12 cellular contexts compared by ENCODE assay signal in the genomic region with DNA sequence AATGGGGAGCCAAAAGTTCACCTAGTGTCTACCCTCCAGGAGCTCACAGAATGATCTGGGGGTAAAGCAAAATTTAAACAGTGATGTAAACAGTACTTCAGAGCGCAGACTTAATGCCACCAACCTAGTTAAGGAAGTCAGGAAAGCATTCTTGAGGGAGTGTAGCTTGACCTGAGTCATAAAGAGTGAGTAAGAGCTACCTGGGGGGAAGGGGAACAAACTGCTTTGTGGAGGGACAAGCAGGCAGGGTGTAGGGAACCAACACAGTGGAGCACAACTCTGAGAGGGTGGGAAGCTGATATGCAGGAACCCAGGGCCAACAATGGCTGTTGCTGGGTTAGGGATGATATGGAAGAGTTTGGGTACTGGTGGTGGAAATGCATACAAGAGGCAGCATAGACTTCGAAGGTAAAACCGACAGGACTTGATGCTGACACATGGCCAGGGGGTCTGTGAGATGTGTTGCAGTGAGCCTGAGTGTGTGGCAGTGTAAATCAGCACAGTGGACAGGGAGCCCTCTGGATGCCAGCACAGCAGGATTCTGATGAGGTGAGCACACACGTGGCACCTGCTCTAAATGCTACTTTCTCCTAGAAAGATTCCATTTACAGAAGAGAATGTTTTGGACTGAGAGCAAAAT. TPM values are rescaled to one million over a fixed set of nuclear protein-coding genes. Genes with fewer than 3 reads are reported as not detected.
DNase-seq lines count a peak whose midpoint lies in the region; ATAC-seq, FAIRE-seq and TF ChIP-seq lines count a peak whose summit lies in the region.
"Had no signal": no experiment of that assay in that cellular context is flagged by ENCODE, and none has a peak within 500 bp of the region (broad histone marks: within the 10 kb centered on the region; RNA-seq: fewer than 3 reads in every experiment).

No MANE protein-coding gene starts in this region.

- no peaks in the 10 kb centered on the region for H3K9me1 ChIP-seq in endothelial cell of umbilical vein (replicated peaks; ENCODE audit: control insufficient read depth, extremely low read depth, insufficient read depth, low read length)

- no peaks in the 10 kb centered on the region; the same call in 1 of the 2 replicates for H3K36me3 ChIP-seq in Panc1 (ENCODE audit: control insufficient read depth, insufficient read depth, low read length)
- H3K36me3 ChIP-seq in endothelial cell of umbilical vein (ENCODE audit: control insufficient read depth in 2 of 2, extremely low read depth in 1 of 2, insufficient read depth in 2 of 2, low read length in 2 of 2), result no peaks in the 10 kb centered on the region
- no peaks in the 10 kb centered on the region for H3K36me3 ChIP-seq in heart right ventricle
- H3K36me3 ChIP-seq: stomach had no signal

- H3K27me3 ChIP-seq in Panc1 (ENCODE audit: control insufficient read depth, insufficient read depth, low read length), result no peaks in the 10 kb centered on the region
- H3K27me3 ChIP-seq in endothelial cell of umbilical vein (ENCODE audit: control insufficient read depth in 2 of 2, insufficient read depth in 2 of 2, low read length in 2 of 2), result no peaks in the 10 kb centered on the region
- no peaks in the 10 kb centered on the region for H3K27me3 ChIP-seq in heart right ventricle
- H3K27me3 ChIP-seq: stomach had no signal

- no peak overlapping the region for H3K9ac ChIP-seq in endothelial cell of umbilical vein (replicated peaks; ENCODE audit: extremely low read depth, insufficient read depth, low read length)

- BruUV-seq in Panc1 (replicated peaks; lab: Mats Ljungman, UMichigan) (no TSS peak), endothelial cell of umbilical vein (replicated peaks; lab: Mats Ljungman, UMichigan) (no TSS peak)

- no peak overlapping the region for H3K4me2 ChIP-seq in endothelial cell of umbilical vein (ENCODE audit: insufficient read depth, low read length)

- H3K27ac Mint-ChIP-seq in activated CD8-positive, alpha-beta T cell treated with anti-CD3 and anti-CD28 coated beads, Interleukin-2, amount 10 ng/mL, durations not matched to agents 7 days and 5 days, result peak overlapping the region; percentile 31
- H3K27ac Mint-ChIP-seq in activated CD8-positive, alpha-beta T cell treated with anti-CD3 and anti-CD28 coated beads for 36 hours, result no peak overlapping the region
- H3K27ac Mint-ChIP-seq in activated CD4-positive, alpha-beta T cell treated with anti-CD3 and anti-CD28 coated beads, Interleukin-2, amount 10 ng/mL, durations not matched to agents 7 days and 5 days, result no peak overlapping the region

- no peaks in the 10 kb centered on the region for H3K9me3 ChIP-seq in Panc1 (ENCODE audit: control insufficient read depth, insufficient read depth, low read depth, low read length)
- no peaks in the 10 kb centered on the region for H3K9me3 ChIP-seq in endothelial cell of umbilical vein (replicated peaks; ENCODE audit: control insufficient read depth, insufficient read depth, low read length)
- no peaks in the 10 kb centered on the region for H3K9me3 ChIP-seq in heart right ventricle
- H3K9me3 ChIP-seq: stomach had no signal

- dilution Hi-C loops in endothelial cell of umbilical vein (cut with MboI; ENCODE audit: extremely low pct_ligation_motif_present, low sequenced_read_pairs), result no loop called here

- no peak overlapping the region for H2AFZ ChIP-seq in endothelial cell of umbilical vein (ENCODE audit: low read depth, low read length)

- peaks cover 14% of the 10 kb centered on the region for H3K79me2 ChIP-seq in endothelial cell of umbilical vein (ENCODE audit: control insufficient read depth, insufficient read depth, low read length)

- POLR2A ChIA-PET in activated CD8-positive, alpha-beta T cell treated with anti-CD3 and anti-CD28 coated beads, Interleukin-2, amount 10 ng/mL, durations not matched to agents 7 days and 5 days (lab: Charles Lee), result no interaction called here
- POLR2A ChIA-PET in activated CD8-positive, alpha-beta T cell treated with anti-CD3 and anti-CD28 coated beads for 36 hours (lab: Charles Lee), result interaction anchor here (1.1 kb wide), 1 partner anchor 8 kb away, joined by 3 read pairs; no protein-coding TSS in a partner anchor
- POLR2A ChIA-PET in Panc1 (lab: Charles Lee), result interaction anchor here (0.6 kb wide), 2 partner anchors 114 to 264 kb away, joined by 3 to 6 read pairs; no protein-coding TSS in a partner anchor
- POLR2A ChIA-PET in endothelial cell of umbilical vein (lab: Charles Lee), result no interaction called here
- POLR2A ChIA-PET in activated CD4-positive, alpha-beta T cell treated with anti-CD3 and anti-CD28 coated beads, Interleukin-2, amount 10 ng/mL, durations not matched to agents 7 days and 5 days (lab: Charles Lee), result no interaction called here

- H3K4me3 ChIP-seq in Panc1 (ENCODE audit: low read depth in 2 of 2, low read length in 2 of 2), result no peak overlapping the region
- H3K4me3 ChIP-seq in endothelial cell of umbilical vein (replicated peaks in 1 of 3; ENCODE audit: insufficient read depth in 1 of 3, low read depth in 1 of 3, low read length in 3 of 3), result no peak overlapping the region
- no peak overlapping the region for H3K4me3 ChIP-seq in heart right ventricle
- H3K4me3 ChIP-seq: stomach had no signal

- H3K36me3 Mint-ChIP-seq in activated CD8-positive, alpha-beta T cell treated with anti-CD3 and anti-CD28 coated beads, Interleukin-2, amount 10 ng/mL, durations not matched to agents 7 days and 5 days (ENCODE audit: low read depth), result peaks cover 12% of the 10 kb centered on the region
- H3K36me3 Mint-ChIP-seq in activated CD8-positive, alpha-beta T cell treated with anti-CD3 and anti-CD28 coated beads for 36 hours (ENCODE audit: low read depth), result peaks cover 3% of the 10 kb centered on the region
- peaks cover 10% of the 10 kb centered on the region for H3K36me3 Mint-ChIP-seq in activated CD4-positive, alpha-beta T cell treated with anti-CD3 and anti-CD28 coated beads, Interleukin-2, amount 10 ng/mL, durations not matched to agents 7 days and 5 days (ENCODE audit: low read depth)

- in situ Hi-C loops in Panc1 (cut with HindIII; ENCODE audit: low pct_unique_long_range_greater_than_20kb, low sequenced_read_pairs), result no loop called here

- WGBS in heart right ventricle, 2 donors, result 86 to 93% methylated on average over 4 of the region's 4 CpGs

- no peaks in the 10 kb centered on the region for H3K27me3 Mint-ChIP-seq in activated CD8-positive, alpha-beta T cell treated with anti-CD3 and anti-CD28 coated beads, Interleukin-2, amount 10 ng/mL, durations not matched to agents 7 days and 5 days (ENCODE audit: low read depth)
- H3K27me3 Mint-ChIP-seq in activated CD8-positive, alpha-beta T cell treated with anti-CD3 and anti-CD28 coated beads for 36 hours, result no peaks in the 10 kb centered on the region
- H3K27me3 Mint-ChIP-seq in activated CD4-positive, alpha-beta T cell treated with anti-CD3 and anti-CD28 coated beads, Interleukin-2, amount 10 ng/mL, durations not matched to agents 7 days and 5 days, result no peaks in the 10 kb centered on the region

- H3K4me1 ChIP-seq in Panc1 (ENCODE audit: control insufficient read depth, insufficient read depth, low read length) (peaks cover 6% of the 10 kb centered on the region), endothelial cell of umbilical vein (ENCODE audit: control insufficient read depth, extremely low read depth, insufficient read depth, low read length) (peaks cover 3% of the 10 kb centered on the region), heart right ventricle (peaks cover 0 to 28% (median 9%) of the 10 kb centered on the region in 9 donors)

- no peak for ATAC-seq in activated CD8-positive, alpha-beta T cell treated with anti-CD3 and anti-CD28 coated beads, Interleukin-2, amount 10 ng/mL, durations not matched to agents 7 days and 5 days
- ATAC-seq in activated CD8-positive, alpha-beta T cell treated with anti-CD3 and anti-CD28 coated beads for 36 hours, result no peak
- ATAC-seq in Panc1 (peak; percentile 80), heart right ventricle (no peak)

- DNase-seq in activated CD8-positive, alpha-beta T cell treated with anti-CD3 and anti-CD28 coated beads, Interleukin-2, amount 10 ng/mL, durations not matched to agents 7 days and 5 days, result no peak
- DNase-seq in activated CD8-positive, alpha-beta T cell treated with anti-CD3 and anti-CD28 coated beads for 36 hours, result no peak
- DNase-seq in Panc1 (ENCODE audit: low read depth, low spot score) (no peak), endothelial cell of umbilical vein (ENCODE audit: low read depth, low spot score) (no peak), renal cortical epithelial cell (ENCODE audit: low read depth) (peak; percentile 87), DMS53 treated with DMSO at 0.1 percent for 48 hours (lab: John Stamatoyannopoulos, UW; ENCODE audit: unreplicated experiment) (no peak), heart right ventricle (no peak)
- no peak for DNase-seq in activated CD4-positive, alpha-beta T cell treated with anti-CD3 and anti-CD28 coated beads, Interleukin-2, amount 10 ng/mL, durations not matched to agents 7 days and 5 days
- DNase-seq: left cardiac atrium; stimulated activated CD4-positive, alpha-beta T cell treated with anti-CD3 and anti-CD28 coated beads, Interleukin-2, amount 100 ng/mL, for 48 hours; stomach had no signal

- H3K9me3 Mint-ChIP-seq in activated CD8-positive, alpha-beta T cell treated with anti-CD3 and anti-CD28 coated beads, Interleukin-2, amount 10 ng/mL, durations not matched to agents 7 days and 5 days (ENCODE audit: insufficient read depth), result no peaks in the 10 kb centered on the region
- H3K9me3 Mint-ChIP-seq in activated CD8-positive, alpha-beta T cell treated with anti-CD3 and anti-CD28 coated beads for 36 hours, result no peaks in the 10 kb centered on the region
- no peaks in the 10 kb centered on the region for H3K9me3 Mint-ChIP-seq in activated CD4-positive, alpha-beta T cell treated with anti-CD3 and anti-CD28 coated beads, Interleukin-2, amount 10 ng/mL, durations not matched to agents 7 days and 5 days

- intact Hi-C loops in activated CD8-positive, alpha-beta T cell treated with anti-CD3 and anti-CD28 coated beads for 36 hours (cut with micrococcal nuclease), result no loop called here
- intact Hi-C loops in Panc1 (cut with micrococcal nuclease; ENCODE audit: unreplicated experiment) (no loop called here), endothelial cell of umbilical vein (cut with micrococcal nuclease) (no loop called here), heart right ventricle (cut with DNase I) (loop anchor here in 1 of 10 donors (10.0 kb wide), 1 partner anchor 126 kb away; no protein-coding TSS in a partner anchor)

- peaks cover 11% of the 10 kb centered on the region for H3K4me1 Mint-ChIP-seq in activated CD8-positive, alpha-beta T cell treated with anti-CD3 and anti-CD28 coated beads, Interleukin-2, amount 10 ng/mL, durations not matched to agents 7 days and 5 days (ENCODE audit: low read depth)
- peaks cover 73% of the 10 kb centered on the region for H3K4me1 Mint-ChIP-seq in activated CD8-positive, alpha-beta T cell treated with anti-CD3 and anti-CD28 coated beads for 36 hours (ENCODE audit: low read depth)
- H3K4me1 Mint-ChIP-seq in activated CD4-positive, alpha-beta T cell treated with anti-CD3 and anti-CD28 coated beads, Interleukin-2, amount 10 ng/mL, durations not matched to agents 7 days and 5 days, result peaks cover 41% of the 10 kb centered on the region

- H3K27ac ChIP-seq in Panc1 (ENCODE audit: low read length), result no peak overlapping the region
- H3K27ac ChIP-seq in endothelial cell of umbilical vein (ENCODE audit: insufficient read depth, low read depth, low read length), result no peak overlapping the region
- no peak overlapping the region for H3K27ac ChIP-seq in heart right ventricle

- FAIRE-seq in endothelial cell of umbilical vein (lab: Jason Lieb, UNC), result no peak
- FAIRE-seq: G401.6 had no signal

- H4K20me1 ChIP-seq in endothelial cell of umbilical vein (replicated peaks; ENCODE audit: control insufficient read depth, extremely low read depth, insufficient read depth, low read length), result peaks cover 6% of the 10 kb centered on the region

- CTCF ChIA-PET in activated CD8-positive, alpha-beta T cell treated with anti-CD3 and anti-CD28 coated beads, Interleukin-2, amount 10 ng/mL, durations not matched to agents 7 days and 5 days (lab: Charles Lee), result interaction anchor here (1.0 to 3.0 kb wide), 3 partner anchors 13 to 19 kb away, joined by 3 to 12 read pairs (median 4); no protein-coding TSS in a partner anchor
- CTCF ChIA-PET in activated CD8-positive, alpha-beta T cell treated with anti-CD3 and anti-CD28 coated beads for 36 hours (lab: Charles Lee), result interaction anchor here (1.3 to 1.5 kb wide), 2 partner anchors 13 to 21 kb away, joined by 3 to 4 read pairs; no protein-coding TSS in a partner anchor
- CTCF ChIA-PET in Panc1 (lab: Charles Lee) (no interaction called here), endothelial cell of umbilical vein (lab: Charles Lee) (interaction anchor here (1.2 kb wide), 1 partner anchor 19 kb away, joined by 5 read pairs; no protein-coding TSS in a partner anchor)
- CTCF ChIA-PET in activated CD4-positive, alpha-beta T cell treated with anti-CD3 and anti-CD28 coated beads, Interleukin-2, amount 10 ng/mL, durations not matched to agents 7 days and 5 days (lab: Charles Lee), result no interaction called here

- no peak overlapping the region for H3K4me3 Mint-ChIP-seq in activated CD8-positive, alpha-beta T cell treated with anti-CD3 and anti-CD28 coated beads, Interleukin-2, amount 10 ng/mL, durations not matched to agents 7 days and 5 days
- H3K4me3 Mint-ChIP-seq in activated CD8-positive, alpha-beta T cell treated with anti-CD3 and anti-CD28 coated beads for 36 hours, result no peak overlapping the region
- H3K4me3 Mint-ChIP-seq in activated CD4-positive, alpha-beta T cell treated with anti-CD3 and anti-CD28 coated beads, Interleukin-2, amount 10 ng/mL, durations not matched to agents 7 days and 5 days, result no peak overlapping the region

- TF ChIP-seq POLR2A in endothelial cell of umbilical vein (IDR thresholded peaks at IDR 0.05; ENCODE audit: low read depth, low read length), result no peak

- TF ChIP-seq CTCF in activated CD8-positive, alpha-beta T cell treated with anti-CD3 and anti-CD28 coated beads for 36 hours (IDR thresholded peaks at IDR 0.05), result no peak
- no peak for TF ChIP-seq CTCF in Panc1 (IDR thresholded peaks at IDR 0.05)
- no peak for TF ChIP-seq CTCF in endothelial cell of umbilical vein (IDR thresholded peaks at IDR 0.05; ENCODE audit: extremely low read depth in 1 of 2, insufficient read depth in 1 of 2, low read depth in 1 of 2, low read length in 2 of 2)
- TF ChIP-seq CTCF in heart right ventricle (IDR thresholded peaks at IDR 0.05), result no peak

RNA-seq across cellular contexts. Expression of gene CYP2D6, which starts 58.3 kb away (rescaled TPM):
- 1 to 10 TPM; 2.9 to 3.6 TPM for total RNA-seq in activated CD8-positive, alpha-beta T cell treated with anti-CD3 and anti-CD28 coated beads, Interleukin-2, amount 10 ng/mL, durations not matched to agents 7 days and 5 days
- 1 to 10 TPM; 1.5 to 2.0 TPM for total RNA-seq in activated CD8-positive, alpha-beta T cell treated with anti-CD3 and anti-CD28 coated beads for 36 hours
- total RNA-seq in Panc1 (2021; ENCODE audit: unreplicated experiment), result 2.7 TPM
- 2.8 TPM for polyA plus RNA-seq in Panc1 (2012; ENCODE audit: insufficient read length)
- total RNA-seq in endothelial cell of umbilical vein, result 0.91 and 0.97 TPM in 2 replicates
- 0.25 TPM in 2 replicates for polyA plus RNA-seq in endothelial cell of umbilical vein
- polyA plus RNA-seq in endothelial cell of umbilical vein (2011; cell fraction: cytosol; rRNA removed), result 0.06 TPM in 1 of 2 replicates, not detected in the other
- 3.4 and 4.2 TPM in 2 replicates for polyA plus RNA-seq in endothelial cell of umbilical vein (2011; cell fraction: nucleus; rRNA removed)
- 0.34 and 0.40 TPM in 2 replicates for polyA plus RNA-seq in endothelial cell of umbilical vein (2012)
- 0.13 and 0.68 TPM in 2 replicates for polyA minus RNA-seq in endothelial cell of umbilical vein
- not detected for polyA minus RNA-seq in endothelial cell of umbilical vein (2011; cell fraction: cytosol; rRNA and poly(A)+ RNA removed)
- polyA minus RNA-seq in endothelial cell of umbilical vein (2011; cell fraction: nucleus; rRNA and poly(A)+ RNA removed), result 0.67 and 0.87 TPM in 2 replicates
- total RNA-seq in renal cortical epithelial cell, result 0.17 and 0.89 TPM in 2 replicates
- 1 to 10 TPM; 5.0 to 6.6 TPM for total RNA-seq in activated CD4-positive, alpha-beta T cell treated with anti-CD3 and anti-CD28 coated beads, Interleukin-2, amount 10 ng/mL, durations not matched to agents 7 days and 5 days
- under 1 TPM in 2 of 10 donors, not detected in 8; 0.12 to 0.17 TPM for total RNA-seq in heart right ventricle
- polyA plus RNA-seq in heart right ventricle, result under 1 TPM; 0.32 to 0.95 TPM

Comparison
In these comparisons a context has a peak if more than half of its experiments do, and no peak if none do; other contexts are left out.
1. POLR2A ChIA-PET loops: an anchor here in activated CD8-positive, alpha-beta T cell treated with anti-CD3 and anti-CD28 coated beads for 36 hours (1.1 kb wide) and Panc1 (0.6 kb wide); none called in activated CD8-positive, alpha-beta T cell treated with anti-CD3 and anti-CD28 coated beads, Interleukin-2, amount 10 ng/mL, durations not matched to agents 7 days and 5 days, endothelial cell of umbilical vein and activated CD4-positive, alpha-beta T cell treated with anti-CD3 and anti-CD28 coated beads, Interleukin-2, amount 10 ng/mL, durations not matched to agents 7 days and 5 days.
2. CTCF ChIA-PET loops: an anchor here in activated CD8-positive, alpha-beta T cell treated with anti-CD3 and anti-CD28 coated beads, Interleukin-2, amount 10 ng/mL, durations not matched to agents 7 days and 5 days (1.0 to 3.0 kb wide), activated CD8-positive, alpha-beta T cell treated with anti-CD3 and anti-CD28 coated beads for 36 hours (1.3 to 1.5 kb wide) and endothelial cell of umbilical vein (1.2 kb wide); none called in Panc1 and activated CD4-positive, alpha-beta T cell treated with anti-CD3 and anti-CD28 coated beads, Interleukin-2, amount 10 ng/mL, durations not matched to agents 7 days and 5 days.